In genomic region chr19:10217085-10217484, GRCh38 we compare ENCODE assay signal across 22 cellular contexts. TPM values are rescaled to one million over a fixed set of nuclear protein-coding genes. Genes with fewer than 3 reads are reported as not detected.
DNase-seq lines count a peak whose midpoint lies in the region; ATAC-seq, FAIRE-seq and TF ChIP-seq lines count a peak whose summit lies in the region.
"Had no signal": no experiment of that assay in that cellular context is flagged by ENCODE, and none has a peak within 500 bp of the region (broad histone marks: within the 10 kb centered on the region; RNA-seq: fewer than 3 reads in every experiment).

No MANE protein-coding gene starts in this region.

- no peaks in the 10 kb centered on the region for H3K27me3 Mint-ChIP-seq in dendritic cell treated with granulocyte-macrophage colony-stimulating factor and Interleukin-4, amounts not matched to agents 40 ng/mL and 50 ng/mL, for 4 days
- H3K27me3 Mint-ChIP-seq: CD4-positive, CD25-positive, alpha-beta regulatory T cell had no signal

- ATAC-seq in HepG2 (peak; percentile 57), right lobe of liver (no peak)
- ATAC-seq: CD8-positive, alpha-beta T cell had no signal

- H3K9ac ChIP-seq in HepG2 (ENCODE audit: insufficient read depth, low read depth, low read length): no peak overlapping the region

- peaks cover 32% of the 10 kb centered on the region for H3K36me3 Mint-ChIP-seq in dendritic cell treated with granulocyte-macrophage colony-stimulating factor and Interleukin-4, amounts not matched to agents 40 ng/mL and 50 ng/mL, for 4 days (ENCODE audit: low read depth)
- H3K36me3 Mint-ChIP-seq: CD4-positive, CD25-positive, alpha-beta regulatory T cell; CD8-positive, alpha-beta T cell had no signal

- no peak overlapping the region for H3K4me3 Mint-ChIP-seq in dendritic cell treated with granulocyte-macrophage colony-stimulating factor and Interleukin-4, amounts not matched to agents 40 ng/mL and 50 ng/mL, for 4 days
- H3K4me3 Mint-ChIP-seq: CD4-positive, CD25-positive, alpha-beta regulatory T cell; CD8-positive, alpha-beta T cell; HFFc6 had no signal

- H3K9me3 Mint-ChIP-seq in dendritic cell treated with granulocyte-macrophage colony-stimulating factor and Interleukin-4, amounts not matched to agents 40 ng/mL and 50 ng/mL, for 4 days: no peaks in the 10 kb centered on the region
- H3K9me3 Mint-ChIP-seq: CD4-positive, CD25-positive, alpha-beta regulatory T cell; CD8-positive, alpha-beta T cell; HFFc6 had no signal

- H3K4me3 ChIP-seq in HepG2 (replicated peaks in 1 of 3; ENCODE audit: insufficient read depth in 1 of 3, low read depth in 2 of 3, low read length in 3 of 3) (no peak overlapping the region), right lobe of liver (no peak overlapping the region), NB4 (ENCODE audit: low read depth, low read length) (no peak overlapping the region)
- H3K4me3 ChIP-seq: HAP-1 had no signal

- no peak for TF ChIP-seq POLR2A in HepG2 (IDR thresholded peaks at IDR 0.05; ENCODE audit: insufficient read depth in 1 of 2, low read depth in 2 of 2, low read length in 2 of 2)
- TF ChIP-seq POLR2A in right lobe of liver (IDR thresholded peaks at IDR 0.05): no peak
- TF ChIP-seq POLR2A in NB4 (IDR thresholded peaks at IDR 0.05; ENCODE audit: extremely low read depth, insufficient read length): no peak

- TF ChIP-seq RAD21 in HepG2 (CRISPR knock-in tag; IDR thresholded peaks at IDR 0.05): no peak

- TF ChIP-seq CTCF in HepG2 (CRISPR knock-in tag; IDR thresholded peaks at IDR 0.05): peak; percentile 55
- TF ChIP-seq CTCF in right lobe of liver (IDR thresholded peaks at IDR 0.05): no peak
- peak; percentile 32 for TF ChIP-seq CTCF in NB4 (IDR thresholded peaks at IDR 0.05; ENCODE audit: low read depth, low read length)

- TF ChIP-seq EP300 in HepG2 (IDR thresholded peaks at IDR 0.05; ENCODE audit: low read depth in 2 of 2, low read length in 2 of 2): no peak
- no peak for TF ChIP-seq EP300 in HepG2 (CRISPR knock-in tag; IDR thresholded peaks at IDR 0.05; ENCODE audit: borderline replicate concordance)

- FAIRE-seq in HepG2 (lab: Jason Lieb, UNC): no peak
- FAIRE-seq: A204.1, G401.6, GM12892 had no signal

- H4K20me1 ChIP-seq in HepG2 (ENCODE audit: insufficient read depth, low read length): no peaks in the 10 kb centered on the region

- H3K27ac ChIP-seq in HepG2 (ENCODE audit: extremely low read length, insufficient read depth, low read length) (no peak overlapping the region), right lobe of liver (no peak overlapping the region)
- H3K27ac ChIP-seq: 22Rv1 had no signal

- 42% methylated on average over 7 of the region's 9 CpGs for WGBS in HepG2 (ENCODE audit: low lambda C conversion rate)
- WGBS in right lobe of liver (ENCODE audit: insufficient coverage, low coverage, low lambda C conversion rate, missing lambda C conversion rate): 100% methylated on average over 1 of the region's 9 CpGs

- peak overlapping the region; percentile 45 for H3K27ac Mint-ChIP-seq in dendritic cell treated with granulocyte-macrophage colony-stimulating factor and Interleukin-4, amounts not matched to agents 40 ng/mL and 50 ng/mL, for 4 days
- H3K27ac Mint-ChIP-seq: CD4-positive, CD25-positive, alpha-beta regulatory T cell; CD8-positive, alpha-beta T cell; HFFc6 had no signal

- intact Hi-C loops in HepG2 (cut with micrococcal nuclease; ENCODE audit: unreplicated experiment): no loop called here
- intact Hi-C loops in right lobe of liver (cut with DNase I): no loop called here
- intact Hi-C loops in dendritic cell treated with granulocyte-macrophage colony-stimulating factor and Interleukin-4, amounts not matched to agents 40 ng/mL and 50 ng/mL, for 4 days (cut with micrococcal nuclease): no loop called here

- in situ Hi-C loops in HepG2 (cut with HindIII; ENCODE audit: extremely low pct_ligation_motif_present, low pct_unique_long_range_greater_than_20kb): no loop called here

- no peak for DNase-seq in HepG2 (ENCODE audit: low spot score)
- no peak for DNase-seq in right lobe of liver
- peak; percentile 53 for DNase-seq in NB4 (ENCODE audit: low read depth)
- DNase-seq in CD1c-positive myeloid dendritic cell (ENCODE audit: extremely low spot score): no peak
- no peak for DNase-seq in KG1 (lab: John Stamatoyannopoulos, UW)
- no peak for DNase-seq in NCI-H524 treated with DMSO at 0.1 percent for 48 hours (lab: John Stamatoyannopoulos, UW)
- no peak for DNase-seq in putamen (ENCODE audit: low spot score)
- DNase-seq: ACHN; C1 segment of cervical spinal cord; Caco-2; CD4-positive, CD25-positive, alpha-beta regulatory T cell; CD8-positive, alpha-beta T cell; DMS153; DND-41; GOT3; HFFc6 had no signal

- CTCF ChIA-PET in HepG2 (lab: Yijun Ruan, JAX; ENCODE audit: low intra/inter-chr PET ratio, low total read pairs): no interaction called here

- H3K9me3 ChIP-seq in HepG2 (ENCODE audit: low read length) (no peaks in the 10 kb centered on the region), right lobe of liver (no peaks in the 10 kb centered on the region)
- H3K9me3 ChIP-seq: Caco-2, HAP-1 had no signal

- no peak overlapping the region for H3K4me2 ChIP-seq in HepG2 (ENCODE audit: low read depth, low read length)

- POLR2A ChIA-PET in HepG2 (lab: Yijun Ruan, JAX): no interaction called here

- no peaks in the 10 kb centered on the region for H3K36me3 ChIP-seq in HepG2 (replicated peaks in 1 of 2; ENCODE audit: control insufficient read depth in 1 of 2, insufficient read depth in 2 of 2, low read length in 2 of 2)
- H3K36me3 ChIP-seq in right lobe of liver: no peaks in the 10 kb centered on the region
- H3K36me3 ChIP-seq: HAP-1 had no signal

- no peaks in the 10 kb centered on the region for H3K79me2 ChIP-seq in HepG2 (ENCODE audit: insufficient read depth, low read length)

- H2AFZ ChIP-seq in HepG2 (ENCODE audit: low read length): no peak overlapping the region

- H3K4me1 Mint-ChIP-seq in dendritic cell treated with granulocyte-macrophage colony-stimulating factor and Interleukin-4, amounts not matched to agents 40 ng/mL and 50 ng/mL, for 4 days (ENCODE audit: low read depth): peaks cover 45% of the 10 kb centered on the region

- H3K27me3 ChIP-seq in HepG2 (ENCODE audit: control insufficient read depth in 1 of 2, insufficient read depth in 2 of 2, low read length in 2 of 2) (no peaks in the 10 kb centered on the region), right lobe of liver (no peaks in the 10 kb centered on the region)

- H3K4me1 ChIP-seq in HepG2 (ENCODE audit: insufficient read depth, low read length) (peaks cover 30% of the 10 kb centered on the region), right lobe of liver (peaks cover 0 to 15% (median 0%) of the 10 kb centered on the region in 4 donors)
- H3K4me1 ChIP-seq: Caco-2 had no signal

- BruUV-seq in HepG2 (replicated peaks; lab: Mats Ljungman, UMichigan): no TSS peak

RNA-seq across cellular contexts. Expression of gene S1PR2, which starts 14.0 kb away (rescaled TPM):
- 0.93 and 1.3 TPM in 2 replicates for total RNA-seq in HepG2 (2016; rRNA removed; fragmentation: Illumina TruSeq; extraction: Trizol)
- total RNA-seq in HepG2 (2016; cell fraction: cytosol; rRNA removed; fragmentation: Illumina TruSeq; extraction: Trizol; ENCODE audit: low read depth): 0.26 and 0.51 TPM in 2 replicates
- 0.77 and 1.4 TPM in 2 replicates for total RNA-seq in HepG2 (2016; cell fraction: insoluble cytoplasmic fraction; rRNA removed; fragmentation: Illumina TruSeq; extraction: Trizol)
- 1.2 and 1.4 TPM in 2 replicates for total RNA-seq in HepG2 (2016; cell fraction: membrane; rRNA removed; fragmentation: Illumina TruSeq; extraction: Trizol)
- 0.66 and 1.0 TPM in 2 replicates for total RNA-seq in HepG2 (2016; cell fraction: nucleus; rRNA removed; fragmentation: Illumina TruSeq; extraction: Trizol)
- 0.91 and 1.2 TPM in 2 replicates for polyA plus RNA-seq in HepG2 (2011; rRNA removed)
- 1.1 and 1.2 TPM in 2 replicates for polyA plus RNA-seq in HepG2 (2011; cell fraction: cytosol; rRNA removed)
- polyA plus RNA-seq in HepG2 (2011; cell fraction: nucleus; rRNA removed): 0.51 and 0.69 TPM in 2 replicates
- polyA plus RNA-seq in HepG2 (2012): 0.59 and 0.71 TPM in 2 replicates
- polyA plus RNA-seq in HepG2 (2016; cell fraction: cytosol; fragmentation: Illumina TruSeq; extraction: Trizol; ENCODE audit: low read depth): 0.19 and 0.20 TPM in 2 replicates
- polyA plus RNA-seq in HepG2 (2016; cell fraction: insoluble cytoplasmic fraction; fragmentation: Illumina TruSeq; extraction: Trizol; ENCODE audit: low read depth): 0.53 and 0.66 TPM in 2 replicates
- 0.55 and 0.86 TPM in 2 replicates for polyA plus RNA-seq in HepG2 (2016; cell fraction: membrane; fragmentation: Illumina TruSeq; extraction: Trizol; ENCODE audit: low read depth)
- 1.1 and 1.4 TPM in 2 replicates for polyA plus RNA-seq in HepG2 (2016; cell fraction: nucleus; fragmentation: Illumina TruSeq; extraction: Trizol; ENCODE audit: insufficient read depth, low read depth)
- polyA minus RNA-seq in HepG2 (2011; rRNA and poly(A)+ RNA removed; ENCODE audit: low replicate concordance): 10.2 and 10.5 TPM in 2 replicates
- polyA minus RNA-seq in HepG2 (2011; cell fraction: cytosol; rRNA and poly(A)+ RNA removed): 2.3 and 2.4 TPM in 2 replicates
- 0.77 and 0.99 TPM in 2 replicates for polyA minus RNA-seq in HepG2 (2011; cell fraction: nucleus; rRNA and poly(A)+ RNA removed)
- 1 to 10 TPM; 1.7 to 6.6 (median 4.1) TPM for total RNA-seq in right lobe of liver

RNA-seq across cellular contexts. Expression of gene DNMT1, which starts 22.3 kb away (rescaled TPM):
- total RNA-seq in HepG2 (2016; rRNA removed; fragmentation: Illumina TruSeq; extraction: Trizol) (71.3 and 91.1 TPM in 2 replicates), right lobe of liver (10 to 100 TPM; 12.6 to 37.3 (median 24.4) TPM)
- 19.2 and 22.3 TPM in 2 replicates for total RNA-seq in HepG2 (2016; cell fraction: cytosol; rRNA removed; fragmentation: Illumina TruSeq; extraction: Trizol; ENCODE audit: low read depth)
- total RNA-seq in HepG2 (2016; cell fraction: insoluble cytoplasmic fraction; rRNA removed; fragmentation: Illumina TruSeq; extraction: Trizol): 56.4 and 79.8 TPM in 2 replicates
- total RNA-seq in HepG2 (2016; cell fraction: membrane; rRNA removed; fragmentation: Illumina TruSeq; extraction: Trizol): 22.8 and 25.9 TPM in 2 replicates
- 75.7 and 86.8 TPM in 2 replicates for total RNA-seq in HepG2 (2016; cell fraction: nucleus; rRNA removed; fragmentation: Illumina TruSeq; extraction: Trizol)
- 24.5 and 31.2 TPM in 2 replicates for polyA plus RNA-seq in HepG2 (2011; rRNA removed)
- polyA plus RNA-seq in HepG2 (2011; cell fraction: cytosol; rRNA removed): 8.4 and 10.3 TPM in 2 replicates
- polyA plus RNA-seq in HepG2 (2011; cell fraction: nucleus; rRNA removed): 93.5 and 117 TPM in 2 replicates
- 44.7 and 63.7 TPM in 2 replicates for polyA plus RNA-seq in HepG2 (2012)
- polyA plus RNA-seq in HepG2 (2016; cell fraction: cytosol; fragmentation: Illumina TruSeq; extraction: Trizol; ENCODE audit: low read depth): 4.3 and 4.9 TPM in 2 replicates
- 51.8 and 69.6 TPM in 2 replicates for polyA plus RNA-seq in HepG2 (2016; cell fraction: insoluble cytoplasmic fraction; fragmentation: Illumina TruSeq; extraction: Trizol; ENCODE audit: low read depth)
- 11.8 and 13.3 TPM in 2 replicates for polyA plus RNA-seq in HepG2 (2016; cell fraction: membrane; fragmentation: Illumina TruSeq; extraction: Trizol; ENCODE audit: low read depth)
- 227 and 231 TPM in 2 replicates for polyA plus RNA-seq in HepG2 (2016; cell fraction: nucleus; fragmentation: Illumina TruSeq; extraction: Trizol; ENCODE audit: insufficient read depth, low read depth)
- polyA minus RNA-seq in HepG2 (2011; rRNA and poly(A)+ RNA removed; ENCODE audit: low replicate concordance): 52.1 and 125 TPM in 2 replicates
- polyA minus RNA-seq in HepG2 (2011; cell fraction: cytosol; rRNA and poly(A)+ RNA removed): 28.0 and 28.5 TPM in 2 replicates
- 40.2 and 40.9 TPM in 2 replicates for polyA minus RNA-seq in HepG2 (2011; cell fraction: nucleus; rRNA and poly(A)+ RNA removed)

RNA-seq across cellular contexts. Expression of gene MRPL4, which starts 34.9 kb away (rescaled TPM):
- total RNA-seq in HepG2 (2016; rRNA removed; fragmentation: Illumina TruSeq; extraction: Trizol) (36.7 and 40.6 TPM in 2 replicates), right lobe of liver (100 to 1,000 TPM in 1 of 6 experiments, 10 to 100 TPM in 5; 33.7 to 109 (median 38.2) TPM)
- 27.9 and 28.7 TPM in 2 replicates for total RNA-seq in HepG2 (2016; cell fraction: cytosol; rRNA removed; fragmentation: Illumina TruSeq; extraction: Trizol; ENCODE audit: low read depth)
- total RNA-seq in HepG2 (2016; cell fraction: insoluble cytoplasmic fraction; rRNA removed; fragmentation: Illumina TruSeq; extraction: Trizol): 31.8 and 42.1 TPM in 2 replicates
- 31.0 and 33.7 TPM in 2 replicates for total RNA-seq in HepG2 (2016; cell fraction: membrane; rRNA removed; fragmentation: Illumina TruSeq; extraction: Trizol)
- total RNA-seq in HepG2 (2016; cell fraction: nucleus; rRNA removed; fragmentation: Illumina TruSeq; extraction: Trizol): 19.4 and 26.7 TPM in 2 replicates
- polyA plus RNA-seq in HepG2 (2011; rRNA removed): 42.5 and 45.4 TPM in 2 replicates
- polyA plus RNA-seq in HepG2 (2011; cell fraction: cytosol; rRNA removed): 43.4 and 60.6 TPM in 2 replicates
- 90.6 and 101 TPM in 2 replicates for polyA plus RNA-seq in HepG2 (2011; cell fraction: nucleus; rRNA removed)
- 32.0 and 46.2 TPM in 2 replicates for polyA plus RNA-seq in HepG2 (2012)
- polyA plus RNA-seq in HepG2 (2016; cell fraction: cytosol; fragmentation: Illumina TruSeq; extraction: Trizol; ENCODE audit: low read depth): 69.8 and 81.5 TPM in 2 replicates
- 76.0 and 88.0 TPM in 2 replicates for polyA plus RNA-seq in HepG2 (2016; cell fraction: insoluble cytoplasmic fraction; fragmentation: Illumina TruSeq; extraction: Trizol; ENCODE audit: low read depth)
- polyA plus RNA-seq in HepG2 (2016; cell fraction: membrane; fragmentation: Illumina TruSeq; extraction: Trizol; ENCODE audit: low read depth): 72.3 and 74.6 TPM in 2 replicates
- 80.4 and 81.9 TPM in 2 replicates for polyA plus RNA-seq in HepG2 (2016; cell fraction: nucleus; fragmentation: Illumina TruSeq; extraction: Trizol; ENCODE audit: insufficient read depth, low read depth)
- polyA minus RNA-seq in HepG2 (2011; rRNA and poly(A)+ RNA removed; ENCODE audit: low replicate concordance): 34.7 and 41.5 TPM in 2 replicates
- 14.2 and 20.8 TPM in 2 replicates for polyA minus RNA-seq in HepG2 (2011; cell fraction: cytosol; rRNA and poly(A)+ RNA removed)
- polyA minus RNA-seq in HepG2 (2011; cell fraction: nucleus; rRNA and poly(A)+ RNA removed): 15.0 and 15.5 TPM in 2 replicates

RNA-seq across cellular contexts. Expression of gene ICAM1, which starts 53.8 kb away (rescaled TPM):
- 12.8 and 37.9 TPM in 2 replicates for total RNA-seq in HepG2 (2016; rRNA removed; fragmentation: Illumina TruSeq; extraction: Trizol)
- total RNA-seq in HepG2 (2016; cell fraction: cytosol; rRNA removed; fragmentation: Illumina TruSeq; extraction: Trizol; ENCODE audit: low read depth): 2.8 and 3.4 TPM in 2 replicates
- total RNA-seq in HepG2 (2016; cell fraction: insoluble cytoplasmic fraction; rRNA removed; fragmentation: Illumina TruSeq; extraction: Trizol): 11.2 and 38.7 TPM in 2 replicates
- total RNA-seq in HepG2 (2016; cell fraction: membrane; rRNA removed; fragmentation: Illumina TruSeq; extraction: Trizol): 6.9 and 8.2 TPM in 2 replicates
- total RNA-seq in HepG2 (2016; cell fraction: nucleus; rRNA removed; fragmentation: Illumina TruSeq; extraction: Trizol): 36.6 and 43.7 TPM in 2 replicates
- 98.4 and 153 TPM in 2 replicates for polyA plus RNA-seq in HepG2 (2011; rRNA removed)
- polyA plus RNA-seq in HepG2 (2011; cell fraction: cytosol; rRNA removed): 88.6 and 125 TPM in 2 replicates
- polyA plus RNA-seq in HepG2 (2011; cell fraction: nucleus; rRNA removed): 70.4 and 93.5 TPM in 2 replicates
- polyA plus RNA-seq in HepG2 (2012): 31.4 and 71.9 TPM in 2 replicates
- polyA plus RNA-seq in HepG2 (2016; cell fraction: cytosol; fragmentation: Illumina TruSeq; extraction: Trizol; ENCODE audit: low read depth): 2.4 and 2.5 TPM in 2 replicates
- polyA plus RNA-seq in HepG2 (2016; cell fraction: insoluble cytoplasmic fraction; fragmentation: Illumina TruSeq; extraction: Trizol; ENCODE audit: low read depth): 12.7 and 15.7 TPM in 2 replicates
- polyA plus RNA-seq in HepG2 (2016; cell fraction: membrane; fragmentation: Illumina TruSeq; extraction: Trizol; ENCODE audit: low read depth): 4.6 and 5.2 TPM in 2 replicates
- polyA plus RNA-seq in HepG2 (2016; cell fraction: nucleus; fragmentation: Illumina TruSeq; extraction: Trizol; ENCODE audit: insufficient read depth, low read depth): 75.8 and 77.2 TPM in 2 replicates
- polyA minus RNA-seq in HepG2 (2011; rRNA and poly(A)+ RNA removed; ENCODE audit: low replicate concordance): 19.2 and 165 TPM in 2 replicates
- 97.0 and 140 TPM in 2 replicates for polyA minus RNA-seq in HepG2 (2011; cell fraction: cytosol; rRNA and poly(A)+ RNA removed)
- polyA minus RNA-seq in HepG2 (2011; cell fraction: nucleus; rRNA and poly(A)+ RNA removed): 31.8 and 54.1 TPM in 2 replicates
- total RNA-seq in right lobe of liver: 100 to 1,000 TPM in 1 of 6 experiments, 10 to 100 TPM in 4, 1 to 10 TPM in 1; 4.6 to 186 (median 38.5) TPM

Comparison
In these comparisons a context has a peak if more than half of its experiments do, and no peak if none do; other contexts are left out.
1. CTCF ChIP-seq: peak in HepG2 (single experiment) and NB4 (single experiment); none in right lobe of liver (0 of 4).